25 cellular contexts compared by ENCODE assay signal in the genomic region with DNA sequence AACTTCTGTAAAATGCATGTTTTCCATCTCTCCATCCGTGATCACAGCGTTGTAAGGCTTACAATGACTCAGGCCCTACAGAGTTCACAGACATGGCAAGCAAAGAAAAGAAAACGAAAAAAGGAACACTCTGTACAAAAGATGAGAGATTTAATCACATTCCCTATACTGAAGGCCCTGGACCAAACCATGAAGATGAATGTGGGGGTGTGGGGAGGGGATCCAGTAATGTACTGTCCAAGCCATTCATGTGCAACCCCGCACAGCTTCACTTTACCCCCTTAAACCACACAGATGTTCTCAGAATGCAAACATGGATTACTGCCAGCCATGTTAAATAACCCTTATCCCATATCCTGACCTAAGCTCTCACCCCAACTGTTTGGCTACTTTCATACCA.
DNase-seq lines count a peak whose midpoint lies in the region; ATAC-seq, FAIRE-seq and TF ChIP-seq lines count a peak whose summit lies in the region.
"Had no signal": no experiment of that assay in that cellular context is flagged by ENCODE, and none has a peak within 500 bp of the region (broad histone marks: within the 10 kb centered on the region; RNA-seq: fewer than 3 reads in every experiment).

No MANE protein-coding gene starts in this region.

- H2AFZ ChIP-seq in astrocyte (ENCODE audit: low read depth, low read length) = no peak overlapping the region
- H2AFZ ChIP-seq: GM23338 had no signal

- CTCF ChIA-PET in AG04450 (lab: Charles Lee) = interaction anchor here (0.6 kb wide), 1 partner anchor 631 kb away, joined by 8 read pairs; no protein-coding TSS in a partner anchor

- FAIRE-seq in astrocyte (lab: Jason Lieb, UNC) = no peak
- FAIRE-seq: GM18507, HepG2 had no signal

- H3K4me1 ChIP-seq in astrocyte (ENCODE audit: insufficient read depth, low read length) = no peaks in the 10 kb centered on the region
- H3K4me1 ChIP-seq in right cardiac atrium (ENCODE audit: control insufficient read depth, insufficient read depth, low read length) = no peaks in the 10 kb centered on the region
- H3K4me1 ChIP-seq in breast epithelium = no peaks in the 10 kb centered on the region
- H3K4me1 ChIP-seq: HAP-1 had no signal

- H3K36me3 Mint-ChIP-seq in astrocyte (ENCODE audit: low read depth, unreplicated experiment) (no peaks in the 10 kb centered on the region), chondrocyte (ENCODE audit: low read depth) (no peaks in the 10 kb centered on the region)
- H3K36me3 Mint-ChIP-seq: CD8-positive, alpha-beta memory T cell had no signal

- H3K27ac ChIP-seq in AG04450 (ENCODE audit: low read depth, low read length) (no peak overlapping the region), astrocyte (ENCODE audit: low read depth, low read length) (no peak overlapping the region), right cardiac atrium (ENCODE audit: low read length) (no peak overlapping the region), breast epithelium (no peak overlapping the region)
- H3K27ac ChIP-seq: C4-2B, HL-60, RWPE1 had no signal

- H3K4me3 Mint-ChIP-seq in astrocyte (ENCODE audit: unreplicated experiment) (no peak overlapping the region), chondrocyte (ENCODE audit: unreplicated experiment) (no peak overlapping the region)
- H3K4me3 Mint-ChIP-seq: CD8-positive, alpha-beta memory T cell; GM23338 had no signal

- DNase-seq in AG04450 (ENCODE audit: low read depth, low spot score) (peak; percentile 29), astrocyte (ENCODE audit: low read depth) (peak; percentile 29), chondrocyte (ENCODE audit: low spot score) (no peak), glomerular visceral epithelial cell (ENCODE audit: extremely low spot score) (peak; percentile 75), right cardiac atrium (no peak), left colon (no peak), breast epithelium (ENCODE audit: low spot score in 2 of 2) (no peak), NCI-H1092 (lab: John Stamatoyannopoulos, UW) (no peak)
- DNase-seq: 8988T; Calu3; CD8-positive, alpha-beta memory T cell; GDM1; KG1; MV-4-11; NCI-H1417; NCI-H187; NK-92 treated with Interleukin-12 subunit alpha and Interleukin-12 subunit beta, amount 100 ng/mL, for 24 hours; SHP77 treated with DMSO at 0.1 percent for 48 hours had no signal

- ATAC-seq in right cardiac atrium = no peak
- ATAC-seq in left colon = no peak
- ATAC-seq: GM23338, HepG2 had no signal

- H3K9ac ChIP-seq in astrocyte (ENCODE audit: low read length) = no peak overlapping the region

- H3K27me3 ChIP-seq in AG04450 (ENCODE audit: control insufficient read depth, insufficient read depth, low read length) (no peaks in the 10 kb centered on the region), astrocyte (ENCODE audit: insufficient read depth, low read length) (no peaks in the 10 kb centered on the region), right cardiac atrium (ENCODE audit: control insufficient read depth, insufficient read depth) (no peaks in the 10 kb centered on the region), breast epithelium (no peaks in the 10 kb centered on the region)

- no peak overlapping the region for H3K4me2 ChIP-seq in astrocyte (ENCODE audit: low read length)
- H3K4me2 ChIP-seq: GM23338 had no signal

- H3K36me3 ChIP-seq in astrocyte (ENCODE audit: insufficient read depth, low read length) (no peaks in the 10 kb centered on the region), breast epithelium (no peaks in the 10 kb centered on the region)
- H3K36me3 ChIP-seq: HAP-1 had no signal

- peaks cover 2% of the 10 kb centered on the region for H3K9me3 Mint-ChIP-seq in astrocyte (ENCODE audit: unreplicated experiment)
- peaks cover 5% of the 10 kb centered on the region for H3K9me3 Mint-ChIP-seq in chondrocyte (ENCODE audit: low read depth)
- H3K9me3 Mint-ChIP-seq: GM23338 had no signal

- TF ChIP-seq CTCF in AG04450 (IDR thresholded peaks at IDR 0.05; ENCODE audit: low read depth, low read length) (no peak), astrocyte (IDR thresholded peaks at IDR 0.05; ENCODE audit: insufficient read depth, low read depth, low read length) (no peak), chondrocyte (IDR thresholded peaks at IDR 0.05) (no peak), breast epithelium (IDR thresholded peaks at IDR 0.05) (no peak)

- H3K27me3 Mint-ChIP-seq in astrocyte (ENCODE audit: low read depth, unreplicated experiment) (no peaks in the 10 kb centered on the region), chondrocyte (ENCODE audit: low read depth) (no peaks in the 10 kb centered on the region)
- H3K27me3 Mint-ChIP-seq: CD8-positive, alpha-beta memory T cell had no signal

- no peak for TF ChIP-seq POLR2A in breast epithelium (IDR thresholded peaks at IDR 0.05)

- H3K4me3 ChIP-seq in AG04450 (ENCODE audit: low read depth, low read length) (no peak overlapping the region), astrocyte (ENCODE audit: insufficient read depth, low read depth, low read length) (no peak overlapping the region), right cardiac atrium (ENCODE audit: low read length) (no peak overlapping the region), breast epithelium (no peak overlapping the region)
- H3K4me3 ChIP-seq: GM23338, HAP-1 had no signal

- H3K4me1 Mint-ChIP-seq in astrocyte (ENCODE audit: low read depth, unreplicated experiment) = peaks cover 5% of the 10 kb centered on the region
- peaks cover 34% of the 10 kb centered on the region for H3K4me1 Mint-ChIP-seq in chondrocyte (ENCODE audit: low read depth)
- H3K4me1 Mint-ChIP-seq: CD8-positive, alpha-beta memory T cell had no signal

- H3K9me3 ChIP-seq in AG04450 (ENCODE audit: control insufficient read depth, insufficient read depth, low read length) = no peaks in the 10 kb centered on the region
- H3K9me3 ChIP-seq in astrocyte (ENCODE audit: insufficient read depth, low read depth, low read length) = no peaks in the 10 kb centered on the region
- no peaks in the 10 kb centered on the region for H3K9me3 ChIP-seq in right cardiac atrium (ENCODE audit: control insufficient read depth, low read length)
- H3K9me3 ChIP-seq in breast epithelium = no peaks in the 10 kb centered on the region
- H3K9me3 ChIP-seq: HAP-1 had no signal

- no peaks in the 10 kb centered on the region for H4K20me1 ChIP-seq in astrocyte (ENCODE audit: insufficient read depth, low read length)

- intact Hi-C loops in right cardiac atrium (cut with DNase I) (loop anchor here in 1 of 4 donors (10.0 kb wide), 1 partner anchor 632 kb away; no protein-coding TSS in a partner anchor), left colon (cut with DNase I, micrococcal nuclease) (no loop called here), breast epithelium (cut with DNase I; ENCODE audit: low total_unique reads) (loop anchor here (5.0 kb wide), 1 partner anchor 235 kb away; no protein-coding TSS in a partner anchor)

- H3K79me2 ChIP-seq in astrocyte (ENCODE audit: insufficient read depth, low read length) = no peaks in the 10 kb centered on the region

- POLR2A ChIA-PET in AG04450 (lab: Yijun Ruan, JAX) = no interaction called here

- WGBS in right cardiac atrium = 85% methylated on average over 4 of the region's 4 CpGs

- no peak overlapping the region for H3K27ac Mint-ChIP-seq in astrocyte (ENCODE audit: unreplicated experiment)
- peak overlapping the region; percentile 49 for H3K27ac Mint-ChIP-seq in chondrocyte (ENCODE audit: unreplicated experiment)
- H3K27ac Mint-ChIP-seq: CD8-positive, alpha-beta memory T cell; GM23338 had no signal

Comparison
In these comparisons a context has a peak if more than half of its experiments do, and no peak if none do; other contexts are left out.
1. DNase-seq: peak in AG04450 (single experiment), astrocyte (single experiment) and glomerular visceral epithelial cell (single experiment); none in chondrocyte (single experiment), right cardiac atrium (0 of 3), left colon (0 of 2), breast epithelium (0 of 2) and NCI-H1092 (single experiment).